ENCODE assay signal across 1 cellular context in the genomic region with DNA sequence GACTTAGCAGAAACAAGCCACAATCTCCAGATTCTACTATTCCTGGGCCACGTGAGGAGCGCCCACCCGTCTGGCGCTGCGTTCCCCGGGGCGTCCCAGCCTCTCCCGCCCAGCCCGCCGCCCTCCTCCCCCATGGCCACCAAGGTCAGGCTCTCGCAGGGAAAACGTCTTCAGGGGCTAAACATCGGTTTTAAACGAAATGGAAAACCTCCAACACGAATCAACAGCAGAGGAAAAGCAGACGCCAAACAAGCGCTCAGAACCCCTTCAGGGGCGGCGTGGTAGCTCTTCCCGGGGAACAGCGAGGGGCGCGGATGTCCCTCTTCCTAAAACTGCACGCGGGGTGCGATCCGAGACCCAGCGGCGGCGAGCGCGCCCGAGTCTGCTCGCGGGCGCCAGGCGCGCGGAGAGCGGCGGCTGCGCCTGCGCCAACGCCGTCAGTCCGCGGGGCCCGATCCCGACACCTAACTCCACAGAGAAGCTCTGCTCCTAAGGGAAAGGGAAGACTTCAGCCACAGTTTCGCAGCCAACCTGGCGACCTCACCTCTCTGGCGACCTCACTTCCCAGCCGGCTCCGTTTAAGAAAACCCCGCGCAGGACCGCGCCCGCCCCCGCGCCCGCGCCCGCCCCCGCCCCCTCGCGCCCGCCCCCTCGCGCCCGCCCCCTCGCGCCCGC.
A peak's percentile ranks its signal among the peaks of the same experiment; 100 is the strongest.
TF ChIP-seq lines count a peak whose summit lies in the region.

No MANE protein-coding gene starts in this region.

TF ChIP-seq in HepG2, 621 proteins besides CTCF, POLR2A, EP300 and RAD21 (continued from another document and continues in another):
- TF ChIP-seq GPBP1L1 (CRISPR knock-in tag; IDR thresholded peaks at IDR 0.05), result no peak
- TF ChIP-seq HDAC2 (CRISPR knock-in tag; IDR thresholded peaks at IDR 0.05), result no peak
- peak; percentile 57; the same call in 1 of the 2 replicates for TF ChIP-seq ZSCAN12 (CRISPR knock-in tag; IDR thresholded peaks at IDR 0.05)
- peak; percentile 3; the same call in 1 of the 2 replicates for TF ChIP-seq ARID4A (CRISPR knock-in tag; IDR thresholded peaks at IDR 0.05; ENCODE audit: borderline replicate concordance)
- no peak for TF ChIP-seq SNRNP70 (IDR thresholded peaks at IDR 0.05; ENCODE audit: low read depth, low read length)
- TF ChIP-seq, protein P1, sequence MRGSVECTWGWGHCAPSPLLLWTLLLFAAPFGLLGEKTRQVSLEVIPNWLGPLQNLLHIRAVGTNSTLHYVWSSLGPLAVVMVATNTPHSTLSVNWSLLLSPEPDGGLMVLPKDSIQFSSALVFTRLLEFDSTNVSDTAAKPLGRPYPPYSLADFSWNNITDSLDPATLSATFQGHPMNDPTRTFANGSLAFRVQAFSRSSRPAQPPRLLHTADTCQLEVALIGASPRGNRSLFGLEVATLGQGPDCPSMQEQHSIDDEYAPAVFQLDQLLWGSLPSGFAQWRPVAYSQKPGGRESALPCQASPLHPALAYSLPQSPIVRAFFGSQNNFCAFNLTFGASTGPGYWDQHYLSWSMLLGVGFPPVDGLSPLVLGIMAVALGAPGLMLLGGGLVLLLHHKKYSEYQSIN (CRISPR knock-in tag; IDR thresholded peaks at IDR 0.05; ENCODE audit: borderline replicate concordance), result no peak
- peak; percentile 88 for TF ChIP-seq POLR2G (IDR thresholded peaks at IDR 0.05; ENCODE audit: low read depth, low read length)
- peak; percentile 67 for TF ChIP-seq ASH2L (IDR thresholded peaks at IDR 0.05; ENCODE audit: insufficient read length, low read depth, low read length)
- peak; percentile 75; the same call in 1 of the 2 replicates for TF ChIP-seq FOXC1 (CRISPR knock-in tag; IDR thresholded peaks at IDR 0.05; ENCODE audit: borderline replicate concordance)
- TF ChIP-seq, protein P2, sequence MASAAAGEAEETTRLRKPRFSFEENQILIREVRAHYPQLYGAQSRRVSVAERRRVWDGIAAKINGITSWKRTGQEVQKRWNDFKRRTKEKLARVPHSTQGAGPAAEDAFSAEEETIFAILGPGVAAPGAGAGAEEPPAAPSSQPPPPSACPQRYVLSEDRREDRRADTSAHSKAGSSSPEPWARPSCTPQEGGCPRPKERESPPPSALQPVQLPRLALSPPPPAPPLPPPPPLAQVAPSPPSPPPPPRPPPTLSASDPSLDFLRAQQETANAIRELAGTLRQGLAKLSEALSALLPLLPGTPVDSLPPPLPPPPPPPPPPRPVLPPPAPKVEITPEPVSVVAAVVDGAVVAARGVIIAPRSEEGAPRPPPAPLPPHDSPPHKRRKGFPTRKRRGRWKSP (CRISPR knock-in tag; IDR thresholded peaks at IDR 0.05), result peak; percentile 39; the same call in 1 of the 2 replicates
- peak; percentile 35; the same call in 1 of the 2 replicates for TF ChIP-seq ZFY (CRISPR knock-in tag; IDR thresholded peaks at IDR 0.05)
- 0 out of 2 replicates have a peak, but pooled peaks have one; percentile 38 for TF ChIP-seq E2F5 (CRISPR knock-in tag; conservative IDR thresholded peaks at IDR 0.05)
- TF ChIP-seq, protein P3, sequence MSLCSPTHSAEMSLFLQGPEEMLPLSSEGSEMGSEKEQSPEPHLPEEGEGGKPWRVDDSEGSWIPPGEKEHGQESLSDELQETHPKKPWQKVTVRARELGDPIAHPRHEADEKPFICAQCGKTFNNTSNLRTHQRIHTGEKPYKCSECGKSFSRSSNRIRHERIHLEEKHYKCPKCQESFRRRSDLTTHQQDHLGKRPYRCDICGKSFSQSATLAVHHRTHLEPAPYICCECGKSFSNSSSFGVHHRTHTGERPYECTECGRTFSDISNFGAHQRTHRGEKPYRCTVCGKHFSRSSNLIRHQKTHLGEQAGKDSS (CRISPR knock-in tag; IDR thresholded peaks at IDR 0.05; ENCODE audit: borderline replicate concordance, low read depth), result 0 out of 2 replicates have a peak, but pooled peaks have one; percentile 9
- TF ChIP-seq NR2F6 (IDR thresholded peaks at IDR 0.05), result no peak
- TF ChIP-seq NR2F6 (CRISPR knock-in tag; IDR thresholded peaks at IDR 0.05), result peak; percentile 28; the same call in 1 of the 2 replicates
- no peak for TF ChIP-seq ZNF3 (CRISPR knock-in tag; IDR thresholded peaks at IDR 0.05)
- 0 out of 2 replicates have a peak, but pooled peaks have one; percentile 14 for TF ChIP-seq ZNF24 (IDR thresholded peaks at IDR 0.05)
- no peak for TF ChIP-seq GATAD1 (CRISPR knock-in tag; IDR thresholded peaks at IDR 0.05)
- TF ChIP-seq, protein P4, sequence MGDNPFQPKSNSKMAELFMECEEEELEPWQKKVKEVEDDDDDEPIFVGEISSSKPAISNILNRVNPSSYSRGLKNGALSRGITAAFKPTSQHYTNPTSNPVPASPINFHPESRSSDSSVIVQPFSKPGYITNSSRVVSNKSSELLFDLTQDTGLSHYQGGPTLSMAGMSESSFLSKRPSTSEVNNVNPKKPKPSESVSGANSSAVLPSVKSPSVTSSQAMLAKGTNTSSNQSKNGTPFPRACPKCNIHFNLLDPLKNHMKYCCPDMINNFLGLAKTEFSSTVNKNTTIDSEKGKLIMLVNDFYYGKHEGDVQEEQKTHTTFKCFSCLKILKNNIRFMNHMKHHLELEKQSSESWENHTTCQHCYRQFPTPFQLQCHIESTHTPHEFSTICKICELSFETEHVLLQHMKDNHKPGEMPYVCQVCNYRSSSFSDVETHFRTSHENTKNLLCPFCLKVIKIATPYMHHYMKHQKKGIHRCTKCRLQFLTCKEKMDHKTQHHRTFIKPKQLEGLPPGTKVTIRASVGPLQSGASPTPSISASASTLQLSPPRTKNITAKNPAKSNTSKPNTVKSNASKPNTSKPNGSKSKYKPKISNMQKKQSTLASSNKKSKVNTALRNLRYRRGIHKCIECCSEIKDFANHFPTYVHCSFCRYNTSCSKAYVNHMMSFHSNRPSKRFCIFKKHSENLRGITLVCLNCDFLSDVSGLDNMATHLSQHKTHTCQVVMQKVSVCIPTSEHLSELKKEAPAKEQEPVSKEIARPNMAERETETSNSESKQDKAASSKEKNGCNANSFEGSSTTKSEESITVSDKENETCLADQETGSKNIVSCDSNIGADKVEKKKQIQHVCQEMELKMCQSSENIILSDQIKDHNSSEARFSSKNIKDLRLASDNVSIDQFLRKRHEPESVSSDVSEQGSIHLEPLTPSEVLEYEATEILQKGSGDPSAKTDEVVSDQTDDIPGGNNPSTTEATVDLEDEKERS (CRISPR knock-in tag; IDR thresholded peaks at IDR 0.05), result peak; percentile 25; the same call in 1 of the 2 replicates
- TF ChIP-seq ZNF558 (CRISPR knock-in tag; IDR thresholded peaks at IDR 0.05; ENCODE audit: borderline replicate concordance), result peak; percentile 84; the same call in 1 of the 2 replicates
- TF ChIP-seq, protein P5, sequence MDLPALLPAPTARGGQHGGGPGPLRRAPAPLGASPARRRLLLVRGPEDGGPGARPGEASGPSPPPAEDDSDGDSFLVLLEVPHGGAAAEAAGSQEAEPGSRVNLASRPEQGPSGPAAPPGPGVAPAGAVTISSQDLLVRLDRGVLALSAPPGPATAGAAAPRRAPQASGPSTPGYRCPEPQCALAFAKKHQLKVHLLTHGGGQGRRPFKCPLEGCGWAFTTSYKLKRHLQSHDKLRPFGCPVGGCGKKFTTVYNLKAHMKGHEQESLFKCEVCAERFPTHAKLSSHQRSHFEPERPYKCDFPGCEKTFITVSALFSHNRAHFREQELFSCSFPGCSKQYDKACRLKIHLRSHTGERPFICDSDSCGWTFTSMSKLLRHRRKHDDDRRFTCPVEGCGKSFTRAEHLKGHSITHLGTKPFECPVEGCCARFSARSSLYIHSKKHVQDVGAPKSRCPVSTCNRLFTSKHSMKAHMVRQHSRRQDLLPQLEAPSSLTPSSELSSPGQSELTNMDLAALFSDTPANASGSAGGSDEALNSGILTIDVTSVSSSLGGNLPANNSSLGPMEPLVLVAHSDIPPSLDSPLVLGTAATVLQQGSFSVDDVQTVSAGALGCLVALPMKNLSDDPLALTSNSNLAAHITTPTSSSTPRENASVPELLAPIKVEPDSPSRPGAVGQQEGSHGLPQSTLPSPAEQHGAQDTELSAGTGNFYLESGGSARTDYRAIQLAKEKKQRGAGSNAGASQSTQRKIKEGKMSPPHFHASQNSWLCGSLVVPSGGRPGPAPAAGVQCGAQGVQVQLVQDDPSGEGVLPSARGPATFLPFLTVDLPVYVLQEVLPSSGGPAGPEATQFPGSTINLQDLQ (CRISPR knock-in tag; IDR thresholded peaks at IDR 0.05), result peak; percentile 89; the same call in 1 of the 2 replicates
- TF ChIP-seq ZNF747 (CRISPR knock-in tag; IDR thresholded peaks at IDR 0.05; ENCODE audit: borderline replicate concordance), result 0 out of 2 replicates have a peak, but pooled peaks have one; percentile 29
- TF ChIP-seq ZNF788 (CRISPR knock-in tag; IDR thresholded peaks at IDR 0.05; ENCODE audit: borderline replicate concordance), result 0 out of 2 replicates have a peak, but pooled peaks have one; percentile 15
- 0 out of 4 replicates have a peak, but pooled peaks of 1 of the 2 experiments have one; percentile 38 for TF ChIP-seq NR2F1 (CRISPR knock-in tag; IDR thresholded peaks at IDR 0.05)
- TF ChIP-seq, protein P6, sequence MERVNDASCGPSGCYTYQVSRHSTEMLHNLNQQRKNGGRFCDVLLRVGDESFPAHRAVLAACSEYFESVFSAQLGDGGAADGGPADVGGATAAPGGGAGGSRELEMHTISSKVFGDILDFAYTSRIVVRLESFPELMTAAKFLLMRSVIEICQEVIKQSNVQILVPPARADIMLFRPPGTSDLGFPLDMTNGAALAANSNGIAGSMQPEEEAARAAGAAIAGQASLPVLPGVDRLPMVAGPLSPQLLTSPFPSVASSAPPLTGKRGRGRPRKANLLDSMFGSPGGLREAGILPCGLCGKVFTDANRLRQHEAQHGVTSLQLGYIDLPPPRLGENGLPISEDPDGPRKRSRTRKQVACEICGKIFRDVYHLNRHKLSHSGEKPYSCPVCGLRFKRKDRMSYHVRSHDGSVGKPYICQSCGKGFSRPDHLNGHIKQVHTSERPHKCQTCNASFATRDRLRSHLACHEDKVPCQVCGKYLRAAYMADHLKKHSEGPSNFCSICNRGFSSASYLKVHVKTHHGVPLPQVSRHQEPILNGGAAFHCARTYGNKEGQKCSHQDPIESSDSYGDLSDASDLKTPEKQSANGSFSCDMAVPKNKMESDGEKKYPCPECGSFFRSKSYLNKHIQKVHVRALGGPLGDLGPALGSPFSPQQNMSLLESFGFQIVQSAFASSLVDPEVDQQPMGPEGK (CRISPR knock-in tag; IDR thresholded peaks at IDR 0.05), result peak; percentile 72
- TF ChIP-seq HNRNPLL (IDR thresholded peaks at IDR 0.05; ENCODE audit: low read depth, low read length, poor library complexity, severe bottlenecking), result peak; percentile 82
- no peak for TF ChIP-seq JUND (CRISPR knock-in tag; IDR thresholded peaks at IDR 0.05)
- TF ChIP-seq AGO2 (optimal IDR thresholded peaks at IDR 0.05; ENCODE audit: low read depth, low read length), result peak; percentile 58
- TF ChIP-seq ZNF777 (CRISPR knock-in tag; IDR thresholded peaks at IDR 0.05), result peak; percentile 100
- no peak for TF ChIP-seq ZKSCAN5 (CRISPR knock-in tag; IDR thresholded peaks at IDR 0.05)
- no peak for TF ChIP-seq SOX13 (IDR thresholded peaks at IDR 0.05)
- peak in 1 of 2 experiments; percentile 15; a peak in 1 of 4 replicates for TF ChIP-seq SOX13 (CRISPR knock-in tag; conservative IDR thresholded peaks at IDR 0.05 in 1 of 2, IDR thresholded peaks at IDR 0.05 in 1 of 2)
- peak; percentile 36; the same call in 1 of the 2 replicates for TF ChIP-seq ZNF768 (CRISPR knock-in tag; IDR thresholded peaks at IDR 0.05)
- TF ChIP-seq POGZ (CRISPR knock-in tag; IDR thresholded peaks at IDR 0.05), result no peak
- 0 out of 2 replicates have a peak, but pooled peaks have one; percentile 16 for TF ChIP-seq ETV5 (CRISPR knock-in tag; IDR thresholded peaks at IDR 0.05; ENCODE audit: borderline replicate concordance)
